In genomic region chr6:168374541-168375071, GRCh38 we compare ENCODE assay signal across 27 cellular contexts. TPM values are rescaled to one million over a fixed set of nuclear protein-coding genes. Genes with fewer than 3 reads are reported as not detected.
"Had no signal": no experiment of that assay in that cellular context is flagged by ENCODE, and none has a peak within 500 bp of the region (broad histone marks: within the 10 kb centered on the region; RNA-seq: fewer than 3 reads in every experiment).

No MANE protein-coding gene starts in this region.

- H3K4me3 ChIP-seq: ascending aorta, cardiac muscle cell, SJSA1 had no signal

- H3K9me3 Mint-ChIP-seq: activated CD8-positive, alpha-beta T cell treated with anti-CD3 and anti-CD28 coated beads for 36 hours; activated naive CD8-positive, alpha-beta T cell treated with anti-CD3 and anti-CD28 coated beads for 36 hours; activated T-helper 17 cell treated with anti-CD3 and anti-CD28 coated beads, Interleukin-2, amount 50 U/mL, for 72 hours had no signal

- H3K36me3 ChIP-seq: ascending aorta, cardiac muscle cell, SJSA1 had no signal

- H3K27me3 Mint-ChIP-seq: activated CD4-positive, alpha-beta T cell treated with anti-CD3 and anti-CD28 coated beads, Interleukin-2, amount 10 ng/mL, durations not matched to agents 24 days and 14 days; activated CD8-positive, alpha-beta T cell treated with anti-CD3 and anti-CD28 coated beads for 36 hours; activated naive CD8-positive, alpha-beta T cell treated with anti-CD3 and anti-CD28 coated beads for 36 hours; activated T-helper 17 cell treated with anti-CD3 and anti-CD28 coated beads, Interleukin-2, amount 50 U/mL, for 72 hours had no signal

- ATAC-seq: activated CD8-positive, alpha-beta T cell treated with anti-CD3 and anti-CD28 coated beads for 36 hours; activated T-cell treated with anti-CD3 and anti-CD28 coated beads, Interleukin-2, amount 50 U/mL, for 72 hours; activated T-helper 17 cell treated with anti-CD3 and anti-CD28 coated beads, Interleukin-2, amount 50 U/mL, for 72 hours; Panc1 had no signal

- H3K27ac ChIP-seq: ascending aorta, cardiac muscle cell, SJSA1 had no signal

- H3K27me3 ChIP-seq: ascending aorta, cardiac muscle cell, SJSA1 had no signal

- H3K9me3 ChIP-seq: ascending aorta, SK-N-SH had no signal

- H3K4me3 Mint-ChIP-seq: activated CD4-positive, alpha-beta T cell treated with anti-CD3 and anti-CD28 coated beads, Interleukin-2, amount 10 ng/mL, durations not matched to agents 24 days and 14 days; activated CD8-positive, alpha-beta T cell treated with anti-CD3 and anti-CD28 coated beads for 36 hours; activated naive CD8-positive, alpha-beta T cell treated with anti-CD3 and anti-CD28 coated beads for 36 hours; activated T-cell treated with anti-CD3 and anti-CD28 coated beads, Interleukin-2, amount 50 U/mL, for 72 hours; activated T-helper 17 cell treated with anti-CD3 and anti-CD28 coated beads, Interleukin-2, amount 50 U/mL, for 72 hours; T-helper 1 cell treated with Interleukin-12 subunit alpha and Interleukin-12 subunit beta and Interleukin-4 antibody, amounts not matched to agents 30 μg/mL and 1 μg/mL, for 36 hours; T-helper 2 cell treated with Interferon-gamma antibody and Interleukin-4, amounts not matched to agents 5 μg/mL and 100 μg/mL, for 36 hours had no signal

- H3K9ac ChIP-seq: SK-N-SH had no signal

- H3K4me1 ChIP-seq: SJSA1 had no signal

- H3K4me2 ChIP-seq: SK-N-SH had no signal

- DNase-seq: activated CD4-positive, alpha-beta T cell treated with anti-CD3 and anti-CD28 coated beads, Interleukin-2, amount 10 ng/mL, durations not matched to agents 24 days and 14 days; activated CD4-positive, alpha-beta T cell treated with anti-CD3 and anti-CD28 coated beads, Interleukin-2, amount 50 U/mL, for 4 hours; activated CD8-positive, alpha-beta T cell treated with anti-CD3 and anti-CD28 coated beads for 36 hours; activated naive CD4-positive, alpha-beta T cell; activated naive CD4-positive, alpha-beta T cell treated with anti-CD3 and anti-CD28 coated beads, Interleukin-2, amount 50 U/mL, for 16 hours; activated naive CD8-positive, alpha-beta T cell treated with anti-CD3 and anti-CD28 coated beads for 36 hours; activated T-cell treated with anti-CD3 and anti-CD28 coated beads, Interleukin-2, amount 50 U/mL, for 1 hour; activated T-cell treated with anti-CD3 and anti-CD28 coated beads, Interleukin-2, amount 50 U/mL, for 72 hours; amniotic stem cell; Karpas-422; KBM-7; NCI-H1436 treated with DMSO at 0.1 percent for 48 hours; NCI-H1694 treated with DMSO at 0.1 percent for 48 hours; NCI-H524 treated with DMSO at 0.1 percent for 48 hours; SHP77 treated with DMSO at 0.1 percent for 48 hours; SK-N-SH had no signal

- H3K36me3 Mint-ChIP-seq: activated naive CD8-positive, alpha-beta T cell treated with anti-CD3 and anti-CD28 coated beads for 36 hours had no signal

- H3K27ac Mint-ChIP-seq: activated CD4-positive, alpha-beta T cell treated with anti-CD3 and anti-CD28 coated beads, Interleukin-2, amount 10 ng/mL, durations not matched to agents 24 days and 14 days; activated CD8-positive, alpha-beta T cell treated with anti-CD3 and anti-CD28 coated beads for 36 hours; activated naive CD8-positive, alpha-beta T cell treated with anti-CD3 and anti-CD28 coated beads for 36 hours; activated T-cell treated with anti-CD3 and anti-CD28 coated beads, Interleukin-2, amount 50 U/mL, for 72 hours; activated T-helper 17 cell treated with anti-CD3 and anti-CD28 coated beads, Interleukin-2, amount 50 U/mL, for 72 hours; T-helper 1 cell treated with Interleukin-12 subunit alpha and Interleukin-12 subunit beta and Interleukin-4 antibody, amounts not matched to agents 30 μg/mL and 1 μg/mL, for 36 hours; T-helper 2 cell treated with Interferon-gamma antibody and Interleukin-4, amounts not matched to agents 5 μg/mL and 100 μg/mL, for 36 hours had no signal

- H3K4me1 Mint-ChIP-seq: activated naive CD8-positive, alpha-beta T cell treated with anti-CD3 and anti-CD28 coated beads for 36 hours; activated T-helper 17 cell treated with anti-CD3 and anti-CD28 coated beads, Interleukin-2, amount 50 U/mL, for 72 hours had no signal

RNA-seq across cellular contexts. Expression of gene DACT2, which starts 55.0 kb away (rescaled TPM):
- total RNA-seq: activated CD8-positive, alpha-beta memory T cell treated with anti-CD3 and anti-CD28 coated beads for 36 hours; activated CD8-positive, alpha-beta T cell treated with anti-CD3 and anti-CD28 coated beads for 36 hours; activated naive CD8-positive, alpha-beta T cell treated with anti-CD3 and anti-CD28 coated beads for 36 hours; ascending aorta; MCF 10A; NCI-H460; RPMI7951; SJSA1 had no signal
- polyA plus RNA-seq: SK-N-SH had no signal
